ENCODE assay signal across 1 cellular context in the genomic region with DNA sequence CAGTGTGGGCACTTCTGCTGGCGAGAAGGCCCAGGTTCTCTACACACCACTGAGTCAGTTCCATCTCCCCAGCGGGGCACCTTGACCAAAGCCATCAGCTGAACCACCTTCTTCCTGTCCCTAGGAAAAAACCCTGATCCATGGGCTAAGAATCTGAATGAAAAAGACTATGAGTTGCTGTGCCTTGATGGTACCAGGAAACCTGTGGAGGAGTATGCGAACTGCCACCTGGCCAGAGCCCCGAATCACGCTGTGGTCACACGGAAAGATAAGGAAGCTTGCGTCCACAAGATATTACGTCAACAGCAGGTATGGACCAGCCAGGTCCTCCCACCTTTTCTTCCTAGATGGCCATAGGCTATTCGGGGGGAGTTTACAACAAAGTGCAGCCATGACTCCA.
TF ChIP-seq lines count a peak whose summit lies in the region.

No MANE protein-coding gene starts in this region.

TF ChIP-seq in liver, 16 proteins besides CTCF, POLR2A, EP300 and RAD21 (continued from another document):
- TF ChIP-seq MAX (IDR thresholded peaks at IDR 0.05) (peak; percentile 12), HNF4G (IDR thresholded peaks at IDR 0.05) (no peak), JUND (IDR thresholded peaks at IDR 0.05) (no peak), ATF3 (IDR thresholded peaks at IDR 0.05) (no peak), RXRA (IDR thresholded peaks at IDR 0.05) (peak in 1 of 2 donors; percentile 9), GABPA (IDR thresholded peaks at IDR 0.05 in 1 of 2, conservative IDR thresholded peaks at IDR 0.05 in 1 of 2) (no peak), EGR1 (IDR thresholded peaks at IDR 0.05; ENCODE audit: low read depth in 2 of 2) (no peak)
- TF ChIP-seq, protein P1, sequence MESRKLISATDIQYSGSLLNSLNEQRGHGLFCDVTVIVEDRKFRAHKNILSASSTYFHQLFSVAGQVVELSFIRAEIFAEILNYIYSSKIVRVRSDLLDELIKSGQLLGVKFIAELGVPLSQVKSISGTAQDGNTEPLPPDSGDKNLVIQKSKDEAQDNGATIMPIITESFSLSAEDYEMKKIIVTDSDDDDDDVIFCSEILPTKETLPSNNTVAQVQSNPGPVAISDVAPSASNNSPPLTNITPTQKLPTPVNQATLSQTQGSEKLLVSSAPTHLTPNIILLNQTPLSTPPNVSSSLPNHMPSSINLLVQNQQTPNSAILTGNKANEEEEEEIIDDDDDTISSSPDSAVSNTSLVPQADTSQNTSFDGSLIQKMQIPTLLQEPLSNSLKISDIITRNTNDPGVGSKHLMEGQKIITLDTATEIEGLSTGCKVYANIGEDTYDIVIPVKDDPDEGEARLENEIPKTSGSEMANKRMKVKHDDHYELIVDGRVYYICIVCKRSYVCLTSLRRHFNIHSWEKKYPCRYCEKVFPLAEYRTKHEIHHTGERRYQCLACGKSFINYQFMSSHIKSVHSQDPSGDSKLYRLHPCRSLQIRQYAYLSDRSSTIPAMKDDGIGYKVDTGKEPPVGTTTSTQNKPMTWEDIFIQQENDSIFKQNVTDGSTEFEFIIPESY (IDR thresholded peaks at IDR 0.05): peak; percentile 12
